Comparison of ENCODE assay signal across 29 cellular contexts in the genomic region with DNA sequence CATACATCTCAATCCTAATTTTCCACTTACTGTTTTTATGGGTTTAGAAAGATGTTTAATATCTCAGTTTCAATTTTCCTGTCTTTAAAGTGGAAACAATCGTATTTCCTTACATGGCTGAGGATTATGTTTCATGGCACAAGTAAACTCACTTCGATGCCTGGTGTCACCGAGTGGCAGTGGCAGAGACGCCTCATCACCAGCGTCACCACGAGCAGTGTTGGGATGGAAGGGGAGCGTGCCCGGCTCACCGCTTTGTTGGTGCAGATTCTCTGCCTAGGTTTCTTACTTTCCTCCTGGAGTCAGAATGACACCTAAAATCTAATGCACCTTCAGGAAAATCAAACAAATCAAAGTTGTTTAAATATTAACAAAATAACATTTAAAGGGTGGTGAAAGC. TPM values are rescaled to one million over a fixed set of nuclear protein-coding genes. Genes with fewer than 3 reads are reported as not detected.
DNase-seq lines count a peak whose midpoint lies in the region; ATAC-seq, FAIRE-seq and TF ChIP-seq lines count a peak whose summit lies in the region.
"Had no signal": no experiment of that assay in that cellular context is flagged by ENCODE, and none has a peak within 500 bp of the region (broad histone marks: within the 10 kb centered on the region; RNA-seq: fewer than 3 reads in every experiment).

No MANE protein-coding gene starts in this region.

- no peak overlapping the region for H3K27ac ChIP-seq in H1 (ENCODE audit: low read depth, low read length)
- no peak overlapping the region for H3K27ac ChIP-seq in lower lobe of right lung
- no peak overlapping the region for H3K27ac ChIP-seq in prostate gland
- H3K27ac ChIP-seq: 22Rv1, BLaER1 had no signal

- FAIRE-seq in H1 (lab: Jason Lieb, UNC), result no peak
- FAIRE-seq: G401.6, GM12892, GM18507, GM19239, H54, RCC 7860 had no signal

- intact Hi-C loops in Right ventricle myocardium superior (cut with DNase I) (no loop called here), cardiac septum (cut with DNase I) (no loop called here), lower lobe of right lung (cut with DNase I) (no loop called here), prostate gland (cut with DNase I) (no loop called here)
- intact Hi-C loops in activated naive CD4-positive, alpha-beta T cell treated with anti-CD3 and anti-CD28 coated beads for 36 hours (cut with micrococcal nuclease), result no loop called here

- H3K4me2 ChIP-seq in H1 (ENCODE audit: insufficient read depth in 1 of 2, low read depth in 2 of 2, low read length in 2 of 2), result no peak overlapping the region
- H3K4me2 ChIP-seq: BLaER1 had no signal

- no peak overlapping the region for H2AFZ ChIP-seq in H1 (ENCODE audit: low read length)

- TF ChIP-seq EP300 in H1 (IDR thresholded peaks at IDR 0.05; ENCODE audit: borderline replicate concordance in 1 of 2, low read depth in 2 of 2, low read length in 2 of 2), result no peak

- no peak for ATAC-seq in Right ventricle myocardium superior (ENCODE audit: poor library complexity)
- ATAC-seq in lower lobe of right lung, result no peak
- no peak for ATAC-seq in HG02571 (IDR thresholded peaks at IDR 0.05; ENCODE audit: unreplicated experiment)
- ATAC-seq: Right ventricle myocardium inferior had no signal

- no peak for TF ChIP-seq CTCF in H1 (IDR thresholded peaks at IDR 0.05; ENCODE audit: control extremely low read depth in 1 of 3, insufficient read depth in 1 of 3, low read depth in 1 of 3, low read length in 3 of 3)
- TF ChIP-seq CTCF in lower lobe of right lung (IDR thresholded peaks at IDR 0.05), result no peak
- TF ChIP-seq CTCF in prostate gland (IDR thresholded peaks at IDR 0.05), result no peak

- H3K4me1 Mint-ChIP-seq in activated naive CD4-positive, alpha-beta T cell treated with anti-CD3 and anti-CD28 coated beads for 36 hours (ENCODE audit: low read depth), result no peaks in the 10 kb centered on the region

- H4K5ac ChIP-seq in H1 (ENCODE audit: insufficient read length, low read depth, low read length), result no peak overlapping the region

- peak; percentile 7 for DNase-seq in Right ventricle myocardium superior
- DNase-seq in cardiac septum (ENCODE audit: low spot score), result no peak
- DNase-seq in H1 (ENCODE audit: low read depth in 1 of 2, low spot score in 2 of 2), result no peak
- peak; percentile 13 for DNase-seq in lower lobe of right lung
- no peak for DNase-seq in DMS79 treated with DMSO at 0.1 percent for 48 hours (lab: John Stamatoyannopoulos, UW)
- no peak for DNase-seq in prostate gland (ENCODE audit: low spot score)
- no peak for DNase-seq in activated naive CD4-positive, alpha-beta T cell treated with anti-CD3 and anti-CD28 coated beads for 36 hours
- DNase-seq: ACHN; Caco-2; CD4-positive, alpha-beta T cell; KBM-7; MM.1S; NCI-H1048; NCI-H1436; NCI-H187 treated with DMSO at 0.1 percent for 48 hours; NCI-H2107; NCI-H446 treated with DMSO at 0.1 percent for 48 hours; NCI-H526 treated with DMSO at 0.1 percent for 48 hours; OCI-M1 had no signal

- H3K4me1 ChIP-seq in H1 (replicated peaks in 1 of 4; ENCODE audit: control insufficient read depth in 3 of 4, insufficient read depth in 4 of 4, low read length in 3 of 4), result peaks cover 3 to 10% (median 6%) of the 10 kb centered on the region in 4 experiments
- no peaks in the 10 kb centered on the region for H3K4me1 ChIP-seq in lower lobe of right lung
- no peaks in the 10 kb centered on the region for H3K4me1 ChIP-seq in prostate gland (replicated peaks)
- H3K4me1 ChIP-seq: Caco-2 had no signal

- H3K14ac ChIP-seq in H1 (ENCODE audit: insufficient read length), result no peak overlapping the region

- peaks cover 0 to 9% (median 3%) of the 10 kb centered on the region in 4 experiments; a peak in 3 of 8 replicates for H3K36me3 ChIP-seq in H1 (ENCODE audit: control insufficient read depth in 2 of 4, insufficient read depth in 4 of 4, low read length in 3 of 4)
- H3K36me3 ChIP-seq in lower lobe of right lung, result peaks cover 42% of the 10 kb centered on the region
- H3K36me3 ChIP-seq in prostate gland, result no peaks in the 10 kb centered on the region

- peak overlapping the region; percentile 38 for H4K91ac ChIP-seq in H1 (replicated peaks; ENCODE audit: insufficient read length, low read length)

- no peak overlapping the region for H2BK12ac ChIP-seq in H1 (ENCODE audit: low read depth, low read length)

- POLR2A ChIA-PET in H1 (lab: Charles Lee; ENCODE audit: partially characterized antibody), result interaction anchor here (0.7 to 2.5 kb wide), 3 partner anchors 10 to 105 kb away, joined by 3 to 7 read pairs (median 4); no protein-coding TSS in a partner anchor

- no peaks in the 10 kb centered on the region; the same call in 1 of the 2 replicates for H3K79me1 ChIP-seq in H1 (ENCODE audit: low read depth, low read length)

- H3K27me3 ChIP-seq in H1 (replicated peaks in 1 of 4; ENCODE audit: control insufficient read depth in 3 of 4, extremely low read depth in 1 of 4, insufficient read depth in 3 of 4, low read length in 3 of 4), result no peaks in the 10 kb centered on the region
- H3K27me3 ChIP-seq in lower lobe of right lung (ENCODE audit: low read depth), result no peaks in the 10 kb centered on the region
- H3K27me3 ChIP-seq in prostate gland (replicated peaks; ENCODE audit: insufficient read depth), result no peaks in the 10 kb centered on the region
- H3K27me3 ChIP-seq: BLaER1 had no signal

- no peak overlapping the region for H2BK15ac ChIP-seq in H1 (ENCODE audit: low read length)

- H4K8ac ChIP-seq in H1 (ENCODE audit: extremely low read depth, insufficient read depth, low read length), result no peak overlapping the region

- no peak overlapping the region for H3K4me3 Mint-ChIP-seq in activated naive CD4-positive, alpha-beta T cell treated with anti-CD3 and anti-CD28 coated beads for 36 hours
- H3K4me3 Mint-ChIP-seq: CD4-positive, alpha-beta T cell had no signal

- no peak overlapping the region for H3K18ac ChIP-seq in H1 (ENCODE audit: extremely low read depth, low read length)

- peaks cover 10% of the 10 kb centered on the region for H3K36me3 Mint-ChIP-seq in activated naive CD4-positive, alpha-beta T cell treated with anti-CD3 and anti-CD28 coated beads for 36 hours (ENCODE audit: low read depth)

- no peak overlapping the region for H3K23ac ChIP-seq in H1 (ENCODE audit: insufficient read length)

- no peak overlapping the region for H2BK120ac ChIP-seq in H1 (replicated peaks; ENCODE audit: low read depth, low read length)

- H3K4me3 ChIP-seq in H1 (ENCODE audit: extremely low read depth in 1 of 4, insufficient read depth in 2 of 4, low read depth in 3 of 4, low read length in 4 of 4), result no peak overlapping the region
- H3K4me3 ChIP-seq in lower lobe of right lung, result no peak overlapping the region
- H3K4me3 ChIP-seq in prostate gland, result no peak overlapping the region
- H3K4me3 ChIP-seq: BLaER1 had no signal

- no peak for TF ChIP-seq RAD21 in H1 (IDR thresholded peaks at IDR 0.05 in 1 of 2, conservative IDR thresholded peaks at IDR 0.05 in 1 of 2; ENCODE audit: low read depth in 2 of 2, low read length in 2 of 2)

- H3K4ac ChIP-seq in H1 (replicated peaks; ENCODE audit: insufficient read length, low read depth, low read length), result no peak overlapping the region

- no peak overlapping the region for H3K9ac ChIP-seq in H1 (replicated peaks in 1 of 4; ENCODE audit: extremely low read depth in 1 of 4, low read depth in 3 of 4, low read length in 3 of 4)
- H3K9ac ChIP-seq: BLaER1 had no signal

- H3K9me3 ChIP-seq in H1 (ENCODE audit: insufficient read depth in 2 of 2, low read depth in 1 of 2, low read length in 1 of 2), result no peaks in the 10 kb centered on the region
- no peaks in the 10 kb centered on the region for H3K9me3 ChIP-seq in lower lobe of right lung
- no peaks in the 10 kb centered on the region for H3K9me3 ChIP-seq in prostate gland
- H3K9me3 ChIP-seq: BLaER1, Caco-2 had no signal

- no peaks in the 10 kb centered on the region for H3K9me3 Mint-ChIP-seq in activated naive CD4-positive, alpha-beta T cell treated with anti-CD3 and anti-CD28 coated beads for 36 hours
- H3K9me3 Mint-ChIP-seq: CD4-positive, alpha-beta T cell had no signal

- no peaks in the 10 kb centered on the region for H3K79me2 ChIP-seq in H1 (ENCODE audit: control insufficient read depth in 1 of 2, insufficient read depth in 2 of 2, low read length in 2 of 2)

- H3K56ac ChIP-seq in H1 (replicated peaks; ENCODE audit: insufficient read length, low read depth, low read length), result no peak overlapping the region

- 94% methylated on average over 9 of the region's 9 CpGs; no CpG with 5 or more reads in 1 of the 2 experiments for WGBS in H1 (ENCODE audit: extremely low coverage in 1 of 2, insufficient coverage in 1 of 2, insufficient read length in 1 of 2, insufficient replicate concordance in 2 of 2, low coverage in 1 of 2, low lambda C conversion rate in 2 of 2, missing lambda C conversion rate in 1 of 2), 2 experiments
- 93% methylated on average over 9 of the region's 9 CpGs for WGBS in prostate gland

- H2AK5ac ChIP-seq in H1 (ENCODE audit: low read depth, low read length), result no peak overlapping the region

- H3K27ac Mint-ChIP-seq in activated naive CD4-positive, alpha-beta T cell treated with anti-CD3 and anti-CD28 coated beads for 36 hours, result no peak overlapping the region
- H3K27ac Mint-ChIP-seq: CD4-positive, alpha-beta T cell had no signal

- no peaks in the 10 kb centered on the region for H3K23me2 ChIP-seq in H1 (ENCODE audit: low read depth, low read length)

- peak overlapping the region; percentile 67; the same call in 1 of the 2 replicates for H2BK5ac ChIP-seq in H1 (ENCODE audit: low read depth, low read length)

- TF ChIP-seq POLR2A in H1 (IDR thresholded peaks at IDR 0.05; ENCODE audit: control extremely low read depth in 1 of 2, low read depth in 2 of 2, low read length in 2 of 2) (no peak), prostate gland (IDR thresholded peaks at IDR 0.05) (no peak)

- H2BK20ac ChIP-seq in H1 (ENCODE audit: low read length), result no peak overlapping the region

- H3K27me3 Mint-ChIP-seq in activated naive CD4-positive, alpha-beta T cell treated with anti-CD3 and anti-CD28 coated beads for 36 hours (ENCODE audit: low read depth), result no peaks in the 10 kb centered on the region
- H3K27me3 Mint-ChIP-seq: CD4-positive, alpha-beta T cell had no signal

- H4K20me1 ChIP-seq in H1 (replicated peaks in 1 of 2; ENCODE audit: control insufficient read depth in 1 of 2, insufficient read depth in 2 of 2, low read length in 2 of 2), result no peaks in the 10 kb centered on the region
- H4K20me1 ChIP-seq: BLaER1 had no signal

- CTCF ChIA-PET in H1 (lab: Charles Lee; ENCODE audit: partially characterized antibody), result interaction anchor here (0.6 to 1.2 kb wide), 3 partner anchors 9 to 153 kb away, joined by 3 read pairs; no protein-coding TSS in a partner anchor
- CTCF ChIA-PET in activated naive CD4-positive, alpha-beta T cell treated with anti-CD3 and anti-CD28 coated beads for 36 hours (lab: Charles Lee), result no interaction called here

RNA-seq across cellular contexts. Expression of gene DIP2A, which starts 48.2 kb away (rescaled TPM):
- total RNA-seq in Right ventricle myocardium superior (21.6 TPM), cardiac septum (38.9 TPM), lower lobe of right lung (41.0 TPM), prostate gland (10 to 100 TPM; 44.2 to 82.2 TPM)
- total RNA-seq in H1 (2021; fragmentation: NEBNext Ultra II Directional; extraction: Animal tissue kit (Norgen Biotek cat#: 25700)), result 24.4 and 27.1 TPM in 2 replicates
- polyA plus RNA-seq in H1 (2011; rRNA removed), result 16.0 and 23.2 TPM in 2 replicates
- polyA plus RNA-seq in H1 (2011; cell fraction: cytosol; rRNA removed), result 26.8 TPM
- polyA plus RNA-seq in H1 (2011; cell fraction: nucleus; rRNA removed), result 86.2 TPM
- polyA plus RNA-seq in H1 (2012, experiment 1 of 2), result 17.7 to 23.0 TPM (median 21.3 TPM) in 4 replicates
- polyA plus RNA-seq in H1 (2012, experiment 2 of 2), result 5.8 TPM
- 11.7 TPM for polyA plus RNA-seq in H1 (2013, experiment 1 of 2)
- polyA plus RNA-seq in H1 (2013, experiment 2 of 2), result 10.8 TPM
- polyA minus RNA-seq in H1 (2011; rRNA and poly(A)+ RNA removed), result 35.7 and 43.9 TPM in 2 replicates
- polyA minus RNA-seq in H1 (2011; cell fraction: cytosol; rRNA and poly(A)+ RNA removed), result 31.7 TPM
- 62.1 TPM for polyA minus RNA-seq in H1 (2011; cell fraction: nucleus; rRNA and poly(A)+ RNA removed)
- total RNA-seq in activated naive CD4-positive, alpha-beta T cell treated with anti-CD3 and anti-CD28 coated beads for 36 hours, result 10 to 100 TPM; 31.4 to 32.7 TPM

Comparison
In these comparisons a context has a peak if more than half of its experiments do, and no peak if none do; other contexts are left out.
1. DNase-seq: peak in Right ventricle myocardium superior (single experiment) and lower lobe of right lung (single experiment); none in cardiac septum (single experiment), H1 (0 of 2), DMS79 treated with DMSO at 0.1 percent for 48 hours (single experiment), prostate gland (single experiment) and activated naive CD4-positive, alpha-beta T cell treated with anti-CD3 and anti-CD28 coated beads for 36 hours (single experiment).